Comparison of ENCODE assay signal across 27 cellular contexts in the genomic region with DNA sequence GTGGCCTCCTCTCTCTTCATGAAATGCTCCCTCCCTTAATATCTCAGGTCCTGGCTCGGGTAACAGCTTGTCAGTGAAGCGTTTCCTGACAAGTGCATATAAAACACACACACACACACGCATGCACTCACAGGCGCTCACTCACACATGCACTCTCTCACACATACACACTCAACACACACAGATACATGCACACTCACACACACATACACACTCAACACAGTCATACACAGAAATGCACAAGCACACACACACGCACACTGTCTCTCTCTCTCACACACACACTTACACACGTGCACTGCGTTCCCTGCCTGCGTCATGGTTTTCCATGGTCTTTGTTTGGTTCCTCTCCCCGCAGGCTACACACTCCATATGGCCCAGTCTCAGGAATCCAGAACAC.
"Had no signal": no experiment of that assay in that cellular context is flagged by ENCODE, and none has a peak within 500 bp of the region (broad histone marks: within the 10 kb centered on the region; RNA-seq: fewer than 3 reads in every experiment).

No MANE protein-coding gene starts in this region.

- H3K36me3 ChIP-seq: breast epithelium, SJSA1 had no signal

- ATAC-seq: activated CD8-positive, alpha-beta T cell treated with anti-CD3 and anti-CD28 coated beads, Interleukin-2, amount 10 ng/mL, durations not matched to agents 7 days and 5 days; PC-3; SK-N-SH treated with all-trans-retinoic acid at 6 μM for 48 hours had no signal

- FAIRE-seq: RCC 7860 had no signal

- H3K4me1 ChIP-seq: breast epithelium, SJSA1 had no signal

- H3K9me3 ChIP-seq: breast epithelium, SJSA1 had no signal

- DNase-seq: activated CD4-positive, alpha-beta T cell treated with anti-CD3 and anti-CD28 coated beads for 48 hours; activated CD4-positive, alpha-beta T cell treated with anti-CD3 and anti-CD28 coated beads, Interleukin-2, amount 50 U/mL, for 4 hours; activated CD4-positive, CD25-positive, alpha-beta regulatory T cell treated with anti-CD3 and anti-CD28 coated beads, Interleukin-2, amount 50 U/mL, for 72 hours; activated CD8-positive, alpha-beta memory T cell treated with anti-CD3 and anti-CD28 coated beads, Interleukin-2, amount 50 U/mL, for 48 hours; activated CD8-positive, alpha-beta T cell treated with anti-CD3 and anti-CD28 coated beads, Interleukin-2, amount 10 ng/mL, durations not matched to agents 7 days and 5 days; activated effector memory CD4-positive, alpha-beta T cell treated with Interleukin-2 at 50 U/mL for 16 hours; activated naive CD4-positive, alpha-beta T cell; activated T-cell treated with anti-CD3 and anti-CD28 coated beads, Interleukin-2, amount 50 U/mL, for 1 hour; aorta; central memory CD4-positive, alpha-beta T cell; MV-4-11; NCI-H1105 treated with DMSO at 0.1 percent for 48 hours; NCI-H1436 treated with DMSO at 0.1 percent for 48 hours; NCI-H187; NCI-H2171; NCI-H2227 treated with DMSO at 0.1 percent for 48 hours; NCI-H510A; NCI-H526 treated with DMSO at 0.1 percent for 48 hours; NCI-H82; PC-3; SHP77; SW 1271 had no signal

- H3K4me3 ChIP-seq: breast epithelium, SJSA1 had no signal

- H3K27ac ChIP-seq: breast epithelium, KMS-11, SJSA1 had no signal
